ENCODE assay signal across 8 cellular contexts in the genomic region with DNA sequence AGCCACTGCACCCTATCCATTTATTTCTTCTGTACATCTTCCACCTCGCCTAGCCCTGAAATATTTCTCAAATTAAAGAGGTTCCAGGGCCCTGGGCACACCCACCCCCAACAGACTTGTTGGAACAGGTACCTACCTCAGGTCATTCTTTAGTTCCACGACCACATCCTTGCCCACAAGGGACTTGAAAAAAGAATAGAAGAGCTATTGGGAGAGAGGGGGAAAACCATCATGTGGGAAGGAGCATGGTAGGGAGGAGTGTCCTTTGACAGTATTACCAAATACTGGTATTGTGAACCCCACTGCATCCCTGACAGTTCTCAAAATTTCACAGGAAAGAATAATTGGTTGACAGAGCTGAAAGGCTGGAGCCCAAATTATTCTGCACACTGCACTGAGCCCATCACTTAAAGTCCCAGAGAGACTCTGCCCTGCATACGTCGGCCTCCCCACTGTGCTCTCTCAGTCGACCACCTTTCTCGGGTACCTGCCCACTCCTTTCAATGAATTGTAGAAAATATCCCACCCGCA. TPM values are rescaled to one million over a fixed set of nuclear protein-coding genes. Genes with fewer than 3 reads are reported as not detected.
DNase-seq lines count a peak whose midpoint lies in the region; ATAC-seq and TF ChIP-seq lines count a peak whose summit lies in the region.

No MANE protein-coding gene starts in this region.

- intact Hi-C loops in testis (cut with DNase I; ENCODE audit: low total_unique reads): no loop called here

- peaks cover 25 to 41% (median 36%) of the 10 kb centered on the region in 10 experiments for H3K4me1 ChIP-seq in BLaER1 treated with 17β-estradiol and CSF1 and Interleukin-3, amounts not matched to agents 10 nM and 100 nM
- peaks cover 8% of the 10 kb centered on the region for H3K4me1 ChIP-seq in testis

- TF ChIP-seq CTCF in testis (IDR thresholded peaks at IDR 0.05): no peak

- no peak for DNase-seq in testis
- DNase-seq in EL: no peak
- no peak for DNase-seq in NCI-H2196 treated with DMSO at 0.1 percent for 48 hours (lab: John Stamatoyannopoulos, UW; ENCODE audit: unreplicated experiment)

- H3K9me3 ChIP-seq in BLaER1 treated with 17β-estradiol and CSF1 and Interleukin-3, amounts not matched to agents 10 nM and 100 nM (replicated peaks in 1 of 11): no peaks in the 10 kb centered on the region
- H3K9me3 ChIP-seq in testis: no peaks in the 10 kb centered on the region

- H3K27me3 ChIP-seq in BLaER1 treated with 17β-estradiol and CSF1 and Interleukin-3, amounts not matched to agents 10 nM and 100 nM: no peaks in the 10 kb centered on the region
- H3K27me3 ChIP-seq in layer of hippocampus (ENCODE audit: control insufficient read depth, insufficient read depth, low read length): no peaks in the 10 kb centered on the region
- no peaks in the 10 kb centered on the region for H3K27me3 ChIP-seq in testis

- WGBS in adipose tissue, 3 donors: 12 to 16% (median 15%) methylated on average over 7 of the region's 7 CpGs
- 8 to 13% methylated on average over 7 of the region's 7 CpGs for WGBS in testis, 2 donors

- TF ChIP-seq POLR2A in testis (IDR thresholded peaks at IDR 0.05): no peak

- H3K9ac ChIP-seq in BLaER1 treated with 17β-estradiol and CSF1 and Interleukin-3, amounts not matched to agents 10 nM and 100 nM: peak overlapping the region; percentile 82 to 91 (median 88)

- ATAC-seq in HG02973 (IDR thresholded peaks at IDR 0.05; ENCODE audit: unreplicated experiment) (peak; percentile 18), GM21786 (IDR thresholded peaks at IDR 0.05; ENCODE audit: unreplicated experiment) (no peak)

- H3K27ac ChIP-seq in BLaER1 treated with 17β-estradiol and CSF1 and Interleukin-3, amounts not matched to agents 10 nM and 100 nM: peak overlapping the region; percentile 65 to 91 (median 85)
- H3K27ac ChIP-seq in adipose tissue (ENCODE audit: low read depth, low read length) (peak overlapping the region; percentile 77), layer of hippocampus (ENCODE audit: low read depth, low read length) (peak overlapping the region; percentile 97), testis (peak overlapping the region; percentile 97)

- H4K20me1 ChIP-seq in BLaER1 treated with 17β-estradiol and CSF1 and Interleukin-3, amounts not matched to agents 10 nM and 100 nM: no peaks in the 10 kb centered on the region

- H3K4me3 ChIP-seq in BLaER1 treated with 17β-estradiol and CSF1 and Interleukin-3, amounts not matched to agents 10 nM and 100 nM: peak overlapping the region; percentile 65 to 80 (median 78)
- peak overlapping the region; percentile 72 to 84 for H3K4me3 ChIP-seq in testis

- H3K4me2 ChIP-seq in BLaER1 treated with 17β-estradiol and CSF1 and Interleukin-3, amounts not matched to agents 10 nM and 100 nM: peak overlapping the region; percentile 77 to 96 (median 89)

- H3K36me3 ChIP-seq in BLaER1 treated with 17β-estradiol and CSF1 and Interleukin-3, amounts not matched to agents 10 nM and 100 nM: peaks cover 22 to 45% (median 41%) of the 10 kb centered on the region in 11 experiments
- no peaks in the 10 kb centered on the region for H3K36me3 ChIP-seq in testis (ENCODE audit: low read depth, missing control alignments)

RNA-seq across cellular contexts. Expression of a gene that starts 0.8 kb away (rescaled TPM):
- 10 to 100 TPM; 29.7 to 55.0 (median 38.1) TPM for polyA plus RNA-seq in adipose tissue
- total RNA-seq in testis: 10 to 100 TPM; 43.3 to 49.6 TPM
- polyA plus RNA-seq in testis (ENCODE audit: insufficient read depth, low read depth, low replicate concordance): 55.5 TPM

RNA-seq across cellular contexts. Expression of a gene that starts 9.1 kb away (rescaled TPM):
- 1 to 10 TPM in 1 of 3 donors, under 1 TPM in 2; 0.59 to 1.0 (median 0.80) TPM for polyA plus RNA-seq in adipose tissue
- total RNA-seq in testis: 10 to 100 TPM; 30.3 to 87.9 TPM
- 103 TPM for polyA plus RNA-seq in testis (ENCODE audit: insufficient read depth, low read depth, low replicate concordance)

RNA-seq across cellular contexts. Expression of a gene that starts 9.3 kb away (rescaled TPM):
- polyA plus RNA-seq in adipose tissue (100 to 1,000 TPM in 1 of 3 donors, 10 to 100 TPM in 2; 32.5 to 514 (median 76.3) TPM), testis (ENCODE audit: insufficient read depth, low read depth, low replicate concordance) (90.4 TPM)
- 100 to 1,000 TPM; 113 to 151 TPM for total RNA-seq in testis

RNA-seq across cellular contexts. Expression of a gene that starts 10.5 kb away (rescaled TPM):
- polyA plus RNA-seq in adipose tissue (10 to 100 TPM; 24.2 to 38.6 (median 29.1) TPM), testis (ENCODE audit: insufficient read depth, low read depth, low replicate concordance) (156 TPM)
- 100 to 1,000 TPM in 1 of 2 donors, 10 to 100 TPM in 1; 94.8 to 131 TPM for total RNA-seq in testis

RNA-seq across cellular contexts. Expression of a gene that starts 21.5 kb away (rescaled TPM):
- polyA plus RNA-seq in adipose tissue (100 to 1,000 TPM in 1 of 3 donors, 10 to 100 TPM in 2; 40.9 to 501 (median 47.1) TPM), testis (ENCODE audit: insufficient read depth, low read depth, low replicate concordance) (127 TPM)
- total RNA-seq in testis: 100 to 1,000 TPM; 167 to 204 TPM

Comparison
In these comparisons a context has a peak if more than half of its experiments do, and no peak if none do; other contexts are left out.
1. RNA of a gene that starts 9.1 kb away (polyA plus RNA-seq): 103 TPM in testis (single experiment); 0.59 to 1.0 TPM in adipose tissue; every median in the first group is over 10 times any median in the second.
2. Peak in every context shown above with its lines, with median percentiles within 50 percentile points of each other: H3K27ac ChIP-seq.